In genomic region chr9:83384214-83384613, GRCh38 we compare ENCODE assay signal across 13 cellular contexts.
DNase-seq lines count a peak whose midpoint lies in the region; ATAC-seq and TF ChIP-seq lines count a peak whose summit lies in the region.
"Had no signal": no experiment of that assay in that cellular context is flagged by ENCODE, and none has a peak within 500 bp of the region (broad histone marks: within the 10 kb centered on the region; RNA-seq: fewer than 3 reads in every experiment).

No MANE protein-coding gene starts in this region.

- H3K27ac Mint-ChIP-seq in glutamatergic neuron (ENCODE audit: unreplicated experiment): peak overlapping the region; percentile 62

- H3K27me3 Mint-ChIP-seq in glutamatergic neuron (ENCODE audit: unreplicated experiment): peaks cover 4% of the 10 kb centered on the region

- H3K4me1 Mint-ChIP-seq in glutamatergic neuron (ENCODE audit: low read depth, unreplicated experiment): peaks cover 25% of the 10 kb centered on the region

- TF ChIP-seq CTCF in glutamatergic neuron (IDR thresholded peaks at IDR 0.05; ENCODE audit: partially characterized antibody, unreplicated experiment) (no peak), GM20000 (IDR thresholded peaks at IDR 0.05; ENCODE audit: extremely low read depth, missing control alignments) (no peak)

- no peak overlapping the region for H3K4me3 Mint-ChIP-seq in glutamatergic neuron (ENCODE audit: unreplicated experiment)

- H3K9me3 Mint-ChIP-seq in glutamatergic neuron (ENCODE audit: unreplicated experiment): no peaks in the 10 kb centered on the region

- peaks cover 13% of the 10 kb centered on the region for H3K36me3 Mint-ChIP-seq in glutamatergic neuron (ENCODE audit: unreplicated experiment)

- DNase-seq in LHCN-M2 (ENCODE audit: low read depth) (peak; percentile 78), NCI-H2107 (lab: John Stamatoyannopoulos, UW) (peak; percentile 48), NCI-H748 (lab: John Stamatoyannopoulos, UW; ENCODE audit: unreplicated experiment) (peak; percentile 92), glutamatergic neuron (peak; percentile 23), left lobe of liver (ENCODE audit: low spot score) (no peak), GM03348 (ENCODE audit: low spot score) (no peak), GM20000 (ENCODE audit: low spot score) (no peak)
- DNase-seq in activated CD4-positive, alpha-beta T cell treated with anti-CD3 and anti-CD28 coated beads for 1 hour: no peak
- DNase-seq: activated CD4-positive, CD25-positive, alpha-beta regulatory T cell treated with anti-CD3 and anti-CD28 coated beads, Interleukin-2, amount 50 U/mL, for 72 hours; activated naive CD4-positive, alpha-beta T cell; Right ventricle myocardium superior; stimulated activated CD4-positive, alpha-beta T cell treated with anti-CD3 and anti-CD28 coated beads, Interleukin-4, amount 100 ng/mL, for 4 hours; testis had no signal

- ATAC-seq in left lobe of liver: no peak

Comparison
In these comparisons a context has a peak if more than half of its experiments do, and no peak if none do; other contexts are left out.
1. DNase-seq: peak in LHCN-M2 (single experiment), NCI-H2107 (single experiment), NCI-H748 (single experiment) and glutamatergic neuron (single experiment); none in activated CD4-positive, alpha-beta T cell treated with anti-CD3 and anti-CD28 coated beads for 1 hour (single experiment), left lobe of liver (single experiment), GM03348 (single experiment) and GM20000 (single experiment).